In genomic region chr12:70186436-70186835, GRCh38 we compare ENCODE assay signal across 1 cellular context.
TF ChIP-seq lines count a peak whose summit lies in the region.

No MANE protein-coding gene starts in this region.

TF ChIP-seq in K562, 482 proteins besides CTCF, POLR2A, EP300 and RAD21 (continued from another document):
- TF ChIP-seq PATZ1 (CRISPR knock-in tag; IDR thresholded peaks at IDR 0.05; ENCODE audit: borderline replicate concordance) = no peak
- TF ChIP-seq ARID2 (IDR thresholded peaks at IDR 0.05) = no peak
- no peak for TF ChIP-seq TFAM (CRISPR knock-in tag; conservative IDR thresholded peaks at IDR 0.05)
- no peak for TF ChIP-seq CCAR2 (IDR thresholded peaks at IDR 0.05; ENCODE audit: low read depth, low read length)
- TF ChIP-seq RREB1 (CRISPR knock-in tag; IDR thresholded peaks at IDR 0.05) = no peak
- no peak for TF ChIP-seq OTX1 (CRISPR knock-in tag; IDR thresholded peaks at IDR 0.05)
- no peak for TF ChIP-seq CEBPG (CRISPR knock-in tag; IDR thresholded peaks at IDR 0.05)
- TF ChIP-seq CEBPG (tag; conservative IDR thresholded peaks at IDR 0.05 in 1 of 2, IDR thresholded peaks at IDR 0.05 in 1 of 2) = no peak
- no peak for TF ChIP-seq E2F3 (CRISPR knock-in tag; IDR thresholded peaks at IDR 0.05)
- TF ChIP-seq FOXA1 (IDR thresholded peaks at IDR 0.05; ENCODE audit: borderline replicate concordance) = no peak
- no peak for TF ChIP-seq NR1H2 (CRISPR knock-in tag; IDR thresholded peaks at IDR 0.05)
- TF ChIP-seq CHCHD3 (CRISPR knock-in tag; IDR thresholded peaks at IDR 0.05) = no peak
- no peak for TF ChIP-seq GABPB2 (CRISPR knock-in tag; conservative IDR thresholded peaks at IDR 0.05)
